11 cellular contexts compared by ENCODE assay signal in genomic region chr15:62469874-62470688, GRCh38.
DNase-seq lines count a peak whose midpoint lies in the region; ATAC-seq and TF ChIP-seq lines count a peak whose summit lies in the region.
"Had no signal": no experiment of that assay in that cellular context is flagged by ENCODE, and none has a peak within 500 bp of the region (broad histone marks: within the 10 kb centered on the region; RNA-seq: fewer than 3 reads in every experiment).

No MANE protein-coding gene starts in this region.

- no peaks in the 10 kb centered on the region for H3K27me3 Mint-ChIP-seq in Calu3 (ENCODE audit: unreplicated experiment)

- H3K36me3 Mint-ChIP-seq in Calu3 (ENCODE audit: insufficient read depth, unreplicated experiment), result no peaks in the 10 kb centered on the region

- H3K4me3 Mint-ChIP-seq in Calu3 (ENCODE audit: low read depth, unreplicated experiment), result no peak overlapping the region

- peaks cover 14% of the 10 kb centered on the region for H3K4me1 Mint-ChIP-seq in Calu3 (ENCODE audit: low read depth, unreplicated experiment)

- peak; percentile 22 for DNase-seq in Calu3
- peak; percentile 31 for DNase-seq in glomerular visceral epithelial cell (ENCODE audit: extremely low spot score)
- peak; percentile 10 for DNase-seq in pulmonary artery endothelial cell (ENCODE audit: low read depth, low spot score)
- no peak for DNase-seq in NCI-H82 (lab: John Stamatoyannopoulos, UW)
- no peak for DNase-seq in DMS114 treated with DMSO at 0.1 percent for 48 hours (lab: John Stamatoyannopoulos, UW; ENCODE audit: unreplicated experiment)
- no peak for DNase-seq in activated naive CD4-positive, alpha-beta T cell treated with anti-CD3 and anti-CD28 coated beads, Interleukin-2, amount 50 U/mL, for 16 hours
- DNase-seq: DMS153, KBM-7, testis had no signal

- no peak for TF ChIP-seq CTCF in Calu3 (IDR thresholded peaks at IDR 0.05; ENCODE audit: unreplicated experiment)

- no TSS peak for BruUV-seq in Calu3 (replicated peaks; lab: Mats Ljungman, UMichigan)

- ATAC-seq in SK-N-SH treated with all-trans-retinoic acid at 6 μM for 48 hours, result peak; percentile 78
- no peak for ATAC-seq in HG02763 (IDR thresholded peaks at IDR 0.05; ENCODE audit: unreplicated experiment)

- CTCF ChIA-PET in Calu3 (lab: Charles Lee), result no interaction called here

- intact Hi-C loops in Calu3 (cut with micrococcal nuclease; ENCODE audit: unreplicated experiment), result no loop called here

- H3K27ac Mint-ChIP-seq in Calu3 (ENCODE audit: unreplicated experiment), result no peak overlapping the region

- no peaks in the 10 kb centered on the region for H3K9me3 Mint-ChIP-seq in Calu3 (ENCODE audit: low read depth, unreplicated experiment)

TF ChIP-seq in SK-N-SH treated with all-trans-retinoic acid at 6 μM for 48 hours, 23 proteins besides CTCF, POLR2A, EP300 and RAD21:
- TF ChIP-seq GLIS3 (CRISPR knock-in tag; IDR thresholded peaks at IDR 0.05) (no peak), ZNF70 (CRISPR knock-in tag; IDR thresholded peaks at IDR 0.05) (no peak), ZFP30 (CRISPR knock-in tag; IDR thresholded peaks at IDR 0.05) (no peak), RARB (CRISPR knock-in tag; IDR thresholded peaks at IDR 0.05) (no peak), ZFP3 (CRISPR knock-in tag; IDR thresholded peaks at IDR 0.05) (no peak), CSRNP3 (CRISPR knock-in tag; IDR thresholded peaks at IDR 0.05) (no peak), BACH2 (CRISPR knock-in tag; IDR thresholded peaks at IDR 0.05; ENCODE audit: borderline replicate concordance) (no peak), ZNF8 (CRISPR knock-in tag; IDR thresholded peaks at IDR 0.05) (no peak)
- TF ChIP-seq, protein P1, sequence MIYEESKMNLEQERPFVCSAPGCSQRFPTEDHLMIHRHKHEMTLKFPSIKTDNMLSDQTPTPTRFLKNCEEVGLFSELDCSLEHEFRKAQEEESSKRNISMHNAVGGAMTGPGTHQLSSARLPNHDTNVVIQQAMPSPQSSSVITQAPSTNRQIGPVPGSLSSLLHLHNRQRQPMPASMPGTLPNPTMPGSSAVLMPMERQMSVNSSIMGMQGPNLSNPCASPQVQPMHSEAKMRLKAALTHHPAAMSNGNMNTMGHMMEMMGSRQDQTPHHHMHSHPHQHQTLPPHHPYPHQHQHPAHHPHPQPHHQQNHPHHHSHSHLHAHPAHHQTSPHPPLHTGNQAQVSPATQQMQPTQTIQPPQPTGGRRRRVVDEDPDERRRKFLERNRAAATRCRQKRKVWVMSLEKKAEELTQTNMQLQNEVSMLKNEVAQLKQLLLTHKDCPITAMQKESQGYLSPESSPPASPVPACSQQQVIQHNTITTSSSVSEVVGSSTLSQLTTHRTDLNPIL (CRISPR knock-in tag; IDR thresholded peaks at IDR 0.05; ENCODE audit: low read depth), result no peak

Comparison
In these comparisons a context has a peak if more than half of its experiments do, and no peak if none do; other contexts are left out.
1. DNase-seq: peak in Calu3 (single experiment), glomerular visceral epithelial cell (single experiment) and pulmonary artery endothelial cell (single experiment); none in NCI-H82 (single experiment), DMS114 treated with DMSO at 0.1 percent for 48 hours (single experiment) and activated naive CD4-positive, alpha-beta T cell treated with anti-CD3 and anti-CD28 coated beads, Interleukin-2, amount 50 U/mL, for 16 hours (single experiment).